Comparison of ENCODE assay signal across 24 cellular contexts in genomic region chr2:72789241-72789640, GRCh38.
"Had no signal": no experiment of that assay in that cellular context is flagged by ENCODE, and none has a peak within 500 bp of the region (broad histone marks: within the 10 kb centered on the region; RNA-seq: fewer than 3 reads in every experiment).

No MANE protein-coding gene starts in this region.

- H3K27me3 ChIP-seq: esophagus muscularis mucosa, gastroesophageal sphincter, heart left ventricle, sigmoid colon, testis, vagina had no signal

- H3K27me3 Mint-ChIP-seq: activated naive CD8-positive, alpha-beta T cell treated with anti-CD3 and anti-CD28 coated beads for 36 hours; progenitor cell of endocrine pancreas; stimulated activated memory B cell treated with anti-CD40 and anti-IgM and Interleukin-4, amounts not matched to agents 10 μg/mL and 1 μg/mL and 100 μg/mL, for 72 hours; T-cell had no signal

- H3K27ac Mint-ChIP-seq: activated naive CD8-positive, alpha-beta T cell treated with anti-CD3 and anti-CD28 coated beads for 36 hours; mesothelial cell of epicardium; natural killer cell; progenitor cell of endocrine pancreas; stimulated activated memory B cell treated with anti-CD40 and anti-IgM and Interleukin-4, amounts not matched to agents 10 μg/mL and 1 μg/mL and 100 μg/mL, for 72 hours; T-cell had no signal

- H3K4me1 ChIP-seq: testis had no signal

- H3K9me3 ChIP-seq: esophagus muscularis mucosa, gastroesophageal sphincter, lower lobe of right lung, sigmoid colon, testis, vagina had no signal

- H3K4me3 ChIP-seq: esophagus muscularis mucosa, gastroesophageal sphincter, heart left ventricle, lower lobe of right lung, sigmoid colon, smooth muscle cell, testis, vagina had no signal

- H3K4me3 Mint-ChIP-seq: activated naive CD8-positive, alpha-beta T cell treated with anti-CD3 and anti-CD28 coated beads for 36 hours; mesothelial cell of epicardium; natural killer cell; stimulated activated memory B cell treated with anti-CD40 and anti-IgM and Interleukin-4, amounts not matched to agents 10 μg/mL and 1 μg/mL and 100 μg/mL, for 72 hours; T-cell had no signal

- H3K4me1 Mint-ChIP-seq: activated naive CD8-positive, alpha-beta T cell treated with anti-CD3 and anti-CD28 coated beads for 36 hours had no signal

- H3K9me3 Mint-ChIP-seq: activated naive CD8-positive, alpha-beta T cell treated with anti-CD3 and anti-CD28 coated beads for 36 hours; natural killer cell had no signal

- H3K4me2 ChIP-seq: smooth muscle cell had no signal

- DNase-seq: activated CD4-positive, alpha-beta T cell treated with anti-CD3 and anti-CD28 coated beads, Interleukin-2, amount 50 U/mL, for 48 hours; activated naive CD4-positive, alpha-beta T cell treated with Interleukin-2 at 50 U/mL for 16 hours; activated naive CD8-positive, alpha-beta T cell treated with anti-CD3 and anti-CD28 coated beads for 36 hours; activated T-cell treated with anti-CD3 and anti-CD28 coated beads, Interleukin-2, amount 50 U/mL, for 48 hours; amniotic stem cell; effector memory CD4-positive, alpha-beta T cell; heart left ventricle; kidney; lower lobe of right lung; natural killer cell; retina; sigmoid colon; stimulated activated CD4-positive, alpha-beta T cell treated with anti-CD3 and anti-CD28 coated beads, Interleukin-15, amount 100 ng/mL, for 24 hours; T-cell; testis; trophoblast cell had no signal

- H3K36me3 Mint-ChIP-seq: natural killer cell had no signal

- FAIRE-seq: kidney, TTC549 had no signal

- H3K36me3 ChIP-seq: gastroesophageal sphincter, heart left ventricle, lower lobe of right lung, sigmoid colon, vagina had no signal

- H3K27ac ChIP-seq: esophagus muscularis mucosa, gastroesophageal sphincter, lower lobe of right lung, sigmoid colon, testis, vagina had no signal
